ENCODE assay signal across 9 cellular contexts in genomic region chr14:89428556-89429196, GRCh38. TPM values are rescaled to one million over a fixed set of nuclear protein-coding genes. Genes with fewer than 3 reads are reported as not detected.
DNase-seq lines count a peak whose midpoint lies in the region; ATAC-seq, FAIRE-seq and TF ChIP-seq lines count a peak whose summit lies in the region.
"Had no signal": no experiment of that assay in that cellular context is flagged by ENCODE, and none has a peak within 500 bp of the region (broad histone marks: within the 10 kb centered on the region; RNA-seq: fewer than 3 reads in every experiment).

No MANE protein-coding gene starts in this region.

- H3K4me3 Mint-ChIP-seq in activated T-cell treated with anti-CD3 and anti-CD28 coated beads, Interleukin-2, amount 50 U/mL, for 72 hours = peak overlapping the region; percentile 78 to 96
- peak overlapping the region; percentile 74 to 83 (median 81) for H3K4me3 Mint-ChIP-seq in T-cell

- no peak overlapping the region for H2AFZ ChIP-seq in hepatocyte

- peak overlapping the region; percentile 63 for H3K4me2 ChIP-seq in hepatocyte

- POLR2A ChIA-PET in T-cell (lab: Charles Lee) = interaction anchor here in 1 of 2 donors (0.5 to 0.7 kb wide), 3 partner anchors 22 to 268 kb away, joined by 3 read pairs; no protein-coding TSS in a partner anchor

- no peak overlapping the region for H3K4me3 ChIP-seq in hepatocyte
- peak overlapping the region; percentile 61 for H3K4me3 ChIP-seq in thoracic aorta

- H3K27ac ChIP-seq in hepatocyte (peak overlapping the region; percentile 54), thoracic aorta (peak overlapping the region; percentile 95 to 97)

- FAIRE-seq in D721Med (lab: Jason Lieb, UNC) = no peak
- FAIRE-seq: TTC549 had no signal

- H3K27me3 Mint-ChIP-seq in activated T-cell treated with anti-CD3 and anti-CD28 coated beads, Interleukin-2, amount 50 U/mL, for 72 hours (ENCODE audit: low read depth) = no peaks in the 10 kb centered on the region
- no peaks in the 10 kb centered on the region for H3K27me3 Mint-ChIP-seq in T-cell

- WGBS in hepatocyte (ENCODE audit: low lambda C conversion rate, missing lambda C conversion rate) = 79% methylated on average over 17 of the region's 17 CpGs

- DNase-seq in activated T-cell treated with anti-CD3 and anti-CD28 coated beads, Interleukin-2, amount 50 U/mL, for 72 hours = no peak
- DNase-seq in activated T-cell treated with anti-CD3 and anti-CD28 coated beads for 4 hours (no peak), T-cell (no peak), hepatocyte (ENCODE audit: low spot score) (no peak), thoracic aorta (ENCODE audit: low spot score) (no peak), superior temporal gyrus (ENCODE audit: extremely low spot score) (no peak), NCI-H82 (lab: John Stamatoyannopoulos, UW) (no peak), D721Med (ENCODE audit: insufficient read length, low spot score) (no peak)

- peaks cover 2% of the 10 kb centered on the region for H3K79me2 ChIP-seq in hepatocyte

- H3K27ac Mint-ChIP-seq in activated T-cell treated with anti-CD3 and anti-CD28 coated beads, Interleukin-2, amount 50 U/mL, for 72 hours = peak overlapping the region; percentile 99
- peak overlapping the region; percentile 91 to 94 for H3K27ac Mint-ChIP-seq in T-cell

- peaks cover 94% of the 10 kb centered on the region for H3K4me1 Mint-ChIP-seq in activated T-cell treated with anti-CD3 and anti-CD28 coated beads, Interleukin-2, amount 50 U/mL, for 72 hours (ENCODE audit: low read depth)
- H3K4me1 Mint-ChIP-seq in T-cell = peaks cover 50 to 73% (median 72%) of the 10 kb centered on the region in 3 donors

- H3K36me3 Mint-ChIP-seq in activated T-cell treated with anti-CD3 and anti-CD28 coated beads, Interleukin-2, amount 50 U/mL, for 72 hours (ENCODE audit: insufficient read depth in 2 of 2) = peaks cover 0 to 2% of the 10 kb centered on the region in 2 donors
- H3K36me3 Mint-ChIP-seq in T-cell = no peaks in the 10 kb centered on the region

- H3K36me3 ChIP-seq in hepatocyte (replicated peaks; ENCODE audit: insufficient read depth, low read depth) (no peaks in the 10 kb centered on the region), thoracic aorta (no peaks in the 10 kb centered on the region)

- H3K9me3 Mint-ChIP-seq in activated T-cell treated with anti-CD3 and anti-CD28 coated beads, Interleukin-2, amount 50 U/mL, for 72 hours = no peaks in the 10 kb centered on the region
- peaks cover 0 to 2% (median 0%) of the 10 kb centered on the region in 3 donors for H3K9me3 Mint-ChIP-seq in T-cell

- CTCF ChIA-PET in T-cell (lab: Charles Lee) = interaction anchor here (0.7 kb wide), 2 partner anchors 9 to 549 kb away, joined by 3 to 4 read pairs; no protein-coding TSS in a partner anchor

- H3K9me2 ChIP-seq in hepatocyte (replicated peaks; ENCODE audit: insufficient read depth) = no peaks in the 10 kb centered on the region

- no peaks in the 10 kb centered on the region for H4K20me1 ChIP-seq in hepatocyte (ENCODE audit: insufficient read depth, poor library complexity, severe bottlenecking)

- H3K4me1 ChIP-seq in hepatocyte (ENCODE audit: insufficient read depth) (peaks cover 28% of the 10 kb centered on the region), thoracic aorta (ENCODE audit: control insufficient read depth in 1 of 2, low read depth in 2 of 2) (peaks cover 35 to 62% of the 10 kb centered on the region in 2 donors)

- no peaks in the 10 kb centered on the region for H3K9me3 ChIP-seq in hepatocyte (ENCODE audit: low read depth)
- H3K9me3 ChIP-seq in thoracic aorta = no peaks in the 10 kb centered on the region

- no peak for TF ChIP-seq CTCF in hepatocyte (IDR thresholded peaks at IDR 0.05; ENCODE audit: poor library complexity)
- no peak for TF ChIP-seq CTCF in thoracic aorta (IDR thresholded peaks at IDR 0.05)
- TF ChIP-seq CTCF in D721Med (IDR thresholded peaks at IDR 0.05; ENCODE audit: insufficient read depth, missing control alignments) = no peak

- no peak for ATAC-seq in activated T-cell treated with anti-CD3 and anti-CD28 coated beads, Interleukin-2, amount 50 U/mL, for 72 hours (replicated peaks in 1 of 2)
- no peak for ATAC-seq in T-cell (replicated peaks in 1 of 4)
- ATAC-seq in thoracic aorta (ENCODE audit: insufficient number of reproducible peaks, low FRiP score, low read depth) = no peak

- H3K27me3 ChIP-seq in hepatocyte = no peaks in the 10 kb centered on the region
- H3K27me3 ChIP-seq in thoracic aorta (replicated peaks; ENCODE audit: insufficient read depth) = no peaks in the 10 kb centered on the region

RNA-seq across cellular contexts. Expression of gene FOXN3, which starts 11.6 kb away (rescaled TPM):
- total RNA-seq in activated T-cell treated with anti-CD3 and anti-CD28 coated beads, Interleukin-2, amount 50 U/mL, for 72 hours = 100 to 1,000 TPM; 154 to 157 TPM
- total RNA-seq in T-cell = 100 to 1,000 TPM in 3 of 5 donors, 10 to 100 TPM in 2; 92.8 to 176 (median 103) TPM
- total RNA-seq in hepatocyte = 38.9 and 47.6 TPM in 2 replicates
- 36.7 and 42.2 TPM in 2 replicates for polyA plus RNA-seq in hepatocyte
- 100 to 1,000 TPM; 141 to 150 TPM for total RNA-seq in thoracic aorta
